ENCODE assay signal across 26 cellular contexts in the genomic region with DNA sequence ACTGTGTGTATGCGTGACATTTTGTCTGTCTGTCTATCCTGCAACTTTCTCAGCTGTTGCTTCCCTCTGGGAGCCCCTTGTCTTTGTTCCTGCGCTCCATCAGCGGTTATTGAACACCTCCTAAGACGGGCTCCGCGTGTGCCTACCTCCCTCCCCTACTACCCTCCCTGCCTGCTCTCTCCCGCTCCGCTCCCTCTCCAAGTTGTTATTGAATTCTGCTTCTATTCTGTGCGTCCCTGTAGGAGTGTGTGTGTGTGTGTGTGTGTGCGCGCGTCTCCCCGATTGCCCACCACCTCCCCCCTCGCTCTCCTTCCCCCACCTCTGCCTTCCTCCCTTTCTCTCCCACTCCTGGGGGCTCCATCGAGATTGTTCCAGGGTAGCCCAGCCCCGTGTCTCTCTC.
A peak's percentile ranks its signal among the peaks of the same experiment; 100 is the strongest.
DNase-seq lines count a peak whose midpoint lies in the region; ATAC-seq, FAIRE-seq and TF ChIP-seq lines count a peak whose summit lies in the region.
"Had no signal": no experiment of that assay in that cellular context is flagged by ENCODE, and none has a peak within 500 bp of the region (broad histone marks: within the 10 kb centered on the region; RNA-seq: fewer than 3 reads in every experiment).

No MANE protein-coding gene starts in this region.

- peak overlapping the region; percentile 56 for H3K23ac ChIP-seq in neuronal stem cell (ENCODE audit: low read depth, low read length, poor library complexity)

- no peaks in the 10 kb centered on the region for H3K9me1 ChIP-seq in endothelial cell of umbilical vein (replicated peaks; ENCODE audit: control insufficient read depth, extremely low read depth, insufficient read depth, low read length)

- no peaks in the 10 kb centered on the region for H4K20me1 ChIP-seq in endothelial cell of umbilical vein (replicated peaks; ENCODE audit: control insufficient read depth, extremely low read depth, insufficient read depth, low read length)

- no peak overlapping the region for H3K4ac ChIP-seq in neuronal stem cell (ENCODE audit: low read length)

- peak overlapping the region; percentile 88 for H2BK15ac ChIP-seq in neuronal stem cell (ENCODE audit: low read length)

- H3K4me1 ChIP-seq in endothelial cell of umbilical vein (ENCODE audit: control insufficient read depth, extremely low read depth, insufficient read depth, low read length) (peaks cover 6% of the 10 kb centered on the region), neuronal stem cell (ENCODE audit: control insufficient read depth in 2 of 2, insufficient read depth in 1 of 2, low read depth in 1 of 2, low read length in 2 of 2) (peaks cover 48 to 74% of the 10 kb centered on the region in 2 donors), right lobe of liver (no peaks in the 10 kb centered on the region)
- H3K4me1 ChIP-seq: gastrocnemius medialis, prostate gland had no signal

- intact Hi-C loops in endothelial cell of umbilical vein (cut with micrococcal nuclease) (loop anchor here (5.0 kb wide), 1 partner anchor 103 kb away; no protein-coding TSS in a partner anchor), right lobe of liver (cut with DNase I) (no loop called here)

- no peak overlapping the region for H3K9ac ChIP-seq in endothelial cell of umbilical vein (replicated peaks; ENCODE audit: extremely low read depth, insufficient read depth, low read length)
- H3K9ac ChIP-seq in neuronal stem cell (ENCODE audit: low read depth, low read length, poor library complexity): peak overlapping the region; percentile 70

- no peaks in the 10 kb centered on the region for H3K79me1 ChIP-seq in neuronal stem cell (ENCODE audit: low read depth, low read length)

- no CpG with 5 or more reads among the region's 16 CpGs for WGBS in neuronal stem cell (ENCODE audit: extremely low coverage in 2 of 2, insufficient read length in 2 of 2, insufficient replicate concordance in 1 of 2), 2 donors
- 19% methylated on average over 8 of the region's 16 CpGs for WGBS in right lobe of liver (ENCODE audit: insufficient coverage, low coverage, low lambda C conversion rate, missing lambda C conversion rate)

- no peak for FAIRE-seq in endothelial cell of umbilical vein (lab: Jason Lieb, UNC)
- FAIRE-seq: colon had no signal

- dilution Hi-C loops in endothelial cell of umbilical vein (cut with MboI; ENCODE audit: extremely low pct_ligation_motif_present, low sequenced_read_pairs): no loop called here

- H3K27me3 ChIP-seq in endothelial cell of umbilical vein (ENCODE audit: control insufficient read depth in 2 of 2, insufficient read depth in 2 of 2, low read length in 2 of 2) (peaks cover 5 to 20% of the 10 kb centered on the region in 2 experiments), neuronal stem cell (ENCODE audit: control insufficient read depth in 3 of 3, insufficient read depth in 3 of 3, low read depth in 1 of 3, low read length in 3 of 3) (peaks cover 0 to 4% (median 0%) of the 10 kb centered on the region in 3 experiments), right lobe of liver (no peaks in the 10 kb centered on the region)

- no peak overlapping the region for H3K14ac ChIP-seq in neuronal stem cell (ENCODE audit: low read length)

- TF ChIP-seq POLR2A in endothelial cell of umbilical vein (IDR thresholded peaks at IDR 0.05; ENCODE audit: low read depth, low read length) (no peak), right lobe of liver (IDR thresholded peaks at IDR 0.05) (no peak)

- no peak for TF ChIP-seq CTCF in endothelial cell of umbilical vein (IDR thresholded peaks at IDR 0.05; ENCODE audit: extremely low read depth in 1 of 2, insufficient read depth in 1 of 2, low read depth in 1 of 2, low read length in 2 of 2)
- TF ChIP-seq CTCF in right lobe of liver (IDR thresholded peaks at IDR 0.05): no peak

- H3K36me3 ChIP-seq in endothelial cell of umbilical vein (ENCODE audit: control insufficient read depth in 2 of 2, extremely low read depth in 1 of 2, insufficient read depth in 2 of 2, low read length in 2 of 2): no peaks in the 10 kb centered on the region
- H3K36me3 ChIP-seq in neuronal stem cell (replicated peaks in 1 of 2; ENCODE audit: control insufficient read depth in 2 of 2, insufficient read depth in 2 of 2, low read length in 2 of 2): no peaks in the 10 kb centered on the region
- H3K36me3 ChIP-seq in right lobe of liver: no peaks in the 10 kb centered on the region
- H3K36me3 ChIP-seq: esophagus squamous epithelium, gastrocnemius medialis, MG63, prostate gland had no signal

- ATAC-seq in right lobe of liver (no peak), HG03135 (IDR thresholded peaks at IDR 0.05; ENCODE audit: unreplicated experiment) (no peak)
- ATAC-seq: gastrocnemius medialis, SK-N-SH treated with all-trans-retinoic acid at 6 μM for 48 hours had no signal

- peak overlapping the region; percentile 92 for H3K18ac ChIP-seq in neuronal stem cell (ENCODE audit: low read length)

- H2BK120ac ChIP-seq in neuronal stem cell (ENCODE audit: low read depth, low read length): peak overlapping the region; percentile 6

- no TSS peak for BruUV-seq in endothelial cell of umbilical vein (replicated peaks; lab: Mats Ljungman, UMichigan)

- H2AFZ ChIP-seq in endothelial cell of umbilical vein (ENCODE audit: low read depth, low read length) (no peak overlapping the region), neuronal stem cell (ENCODE audit: low read length) (peak overlapping the region; percentile 70)

- no peak overlapping the region for H3K4me3 ChIP-seq in endothelial cell of umbilical vein (replicated peaks in 1 of 3; ENCODE audit: insufficient read depth in 1 of 3, low read depth in 1 of 3, low read length in 3 of 3)
- no peak overlapping the region for H3K4me3 ChIP-seq in neuronal stem cell (ENCODE audit: low read length in 2 of 2)
- H3K4me3 ChIP-seq in right lobe of liver: no peak overlapping the region
- H3K4me3 ChIP-seq: esophagus squamous epithelium, gastrocnemius medialis, MG63, prostate gland had no signal

- no peak overlapping the region for H3K27ac ChIP-seq in endothelial cell of umbilical vein (ENCODE audit: insufficient read depth, low read depth, low read length)
- H3K27ac ChIP-seq in neuronal stem cell (replicated peaks; ENCODE audit: low read length): no peak overlapping the region
- no peak overlapping the region for H3K27ac ChIP-seq in right lobe of liver
- H3K27ac ChIP-seq: 22Rv1, esophagus squamous epithelium, gastrocnemius medialis, prostate gland had no signal

- peak overlapping the region; percentile 4 for H2BK5ac ChIP-seq in neuronal stem cell (ENCODE audit: low read length)

- no peak overlapping the region for H4K91ac ChIP-seq in neuronal stem cell (ENCODE audit: low read depth, low read length, poor library complexity)

- POLR2A ChIA-PET in endothelial cell of umbilical vein (lab: Charles Lee): no interaction called here

- H2BK12ac ChIP-seq in neuronal stem cell (ENCODE audit: low read length): peak overlapping the region; percentile 67

- H3K9me3 ChIP-seq in endothelial cell of umbilical vein (replicated peaks; ENCODE audit: control insufficient read depth, insufficient read depth, low read length) (no peaks in the 10 kb centered on the region), neuronal stem cell (replicated peaks in 1 of 2; ENCODE audit: control insufficient read depth in 2 of 2, insufficient read depth in 1 of 2, low read depth in 1 of 2, low read length in 2 of 2) (peaks cover 0 to under 1% of the 10 kb centered on the region in 2 donors), right lobe of liver (no peaks in the 10 kb centered on the region)
- H3K9me3 ChIP-seq: esophagus squamous epithelium, gastrocnemius medialis, MG63, prostate gland had no signal

- no peaks in the 10 kb centered on the region for H3K79me2 ChIP-seq in endothelial cell of umbilical vein (ENCODE audit: control insufficient read depth, insufficient read depth, low read length)

- CTCF ChIA-PET in endothelial cell of umbilical vein (lab: Charles Lee): no interaction called here

- H3K4me2 ChIP-seq in endothelial cell of umbilical vein (ENCODE audit: insufficient read depth, low read length) (no peak overlapping the region), neuronal stem cell (ENCODE audit: insufficient read depth, low read length, poor library complexity, severe bottlenecking) (no peak overlapping the region)

- DNase-seq in NCI-H2171 treated with DMSO at 0.1 percent for 48 hours (lab: John Stamatoyannopoulos, UW) (peak; percentile 16), NCI-H2171 (lab: John Stamatoyannopoulos, UW) (no peak), NCI-H2107 (lab: John Stamatoyannopoulos, UW) (peak; percentile 48), endothelial cell of umbilical vein (ENCODE audit: low read depth, low spot score) (no peak), neuronal stem cell (ENCODE audit: low spot score) (no peak), right lobe of liver (no peak), NCI-H748 treated with DMSO at 0.1 percent for 48 hours (lab: John Stamatoyannopoulos, UW) (no peak)
- DNase-seq: activated CD4-positive, alpha-beta T cell treated with anti-CD3 and anti-CD28 coated beads, Interleukin-2, amount 50 U/mL, for 1 hour; activated naive CD4-positive, alpha-beta T cell treated with anti-CD3 and anti-CD28 coated beads for 36 hours; CD4-positive, alpha-beta T cell; effector CD8-positive, alpha-beta T cell; esophagus squamous epithelium; gastrocnemius medialis; HFFc6; islet precursor cell; MG63; NCI-H187 treated with DMSO at 0.1 percent for 48 hours; NCI-H526; RPMI8226; T-helper 9 cell; trophoblast cell had no signal

- no peak overlapping the region for H2AK5ac ChIP-seq in neuronal stem cell (ENCODE audit: low read depth, low read length)

- no peak overlapping the region for H4K8ac ChIP-seq in neuronal stem cell (ENCODE audit: low read depth, low read length)

TF ChIP-seq in endothelial cell of umbilical vein, 7 proteins besides CTCF, POLR2A, EP300 and RAD21:
- no peak for TF ChIP-seq FOS (IDR thresholded peaks at IDR 0.05; ENCODE audit: borderline replicate concordance, insufficient read depth, low read length)
- TF ChIP-seq EZH2 (IDR thresholded peaks at IDR 0.05; ENCODE audit: borderline replicate concordance, low read depth, low read length, severe bottlenecking): peak; percentile 10
- TF ChIP-seq MYC (IDR thresholded peaks at IDR 0.05; ENCODE audit: low read depth, low read length): no peak

Comparison
In these comparisons a context has a peak if more than half of its experiments do, and no peak if none do; other contexts are left out.
1. DNase-seq: peak in NCI-H2171 treated with DMSO at 0.1 percent for 48 hours (single experiment) and NCI-H2107 (single experiment); none in NCI-H2171 (single experiment), endothelial cell of umbilical vein (single experiment), neuronal stem cell (single experiment), right lobe of liver (0 of 3) and NCI-H748 treated with DMSO at 0.1 percent for 48 hours (single experiment).